ENCODE assay signal across 8 cellular contexts in genomic region chr4:48341776-48342558, GRCh38. TPM values are rescaled to one million over a fixed set of nuclear protein-coding genes. Genes with fewer than 3 reads are reported as not detected.
DNase-seq lines count a peak whose midpoint lies in the region; ATAC-seq and TF ChIP-seq lines count a peak whose summit lies in the region.

No MANE protein-coding gene starts in this region.

- under 1% methylated on average over 13 of the region's 63 CpGs for WGBS in SK-N-SH (ENCODE audit: low lambda C conversion rate)

- H3F3A ChIP-seq in SK-N-SH (replicated peaks; ENCODE audit: insufficient read depth) = peaks cover 4% of the 10 kb centered on the region

- peak overlapping the region; percentile 80 to 96 (median 93) for H3K4me2 ChIP-seq in BLaER1 treated with 17β-estradiol and CSF1 and Interleukin-3, amounts not matched to agents 10 nM and 100 nM
- H3K4me2 ChIP-seq in SK-N-SH = peak overlapping the region; percentile 91

- H3K9ac ChIP-seq in BLaER1 treated with 17β-estradiol and CSF1 and Interleukin-3, amounts not matched to agents 10 nM and 100 nM = peak overlapping the region; percentile 95 to 98 (median 97)
- peak overlapping the region; percentile 94 for H3K9ac ChIP-seq in SK-N-SH

- no peak for TF ChIP-seq EP300 in SK-N-SH (IDR thresholded peaks at IDR 0.05; ENCODE audit: borderline replicate concordance in 1 of 2, low read depth in 1 of 2, low read length in 1 of 2)

- H3K9me2 ChIP-seq in SK-N-SH = no peaks in the 10 kb centered on the region

- H3K27me3 ChIP-seq in BLaER1 treated with 17β-estradiol and CSF1 and Interleukin-3, amounts not matched to agents 10 nM and 100 nM = no peaks in the 10 kb centered on the region
- no peaks in the 10 kb centered on the region for H3K27me3 ChIP-seq in SK-N-SH (ENCODE audit: insufficient read depth)

- peaks cover 55% of the 10 kb centered on the region for H3K79me2 ChIP-seq in SK-N-SH (ENCODE audit: insufficient read depth)

- POLR2A ChIA-PET in SK-N-SH (lab: Yijun Ruan, JAX) = interaction anchor here (1.0 to 2.4 kb wide), 3 partner anchors 19 to 142 kb away, joined by 3 to 7 read pairs (median 3); partner anchors contain the start of gene SLC10A4

- H3K36me3 ChIP-seq in BLaER1 treated with 17β-estradiol and CSF1 and Interleukin-3, amounts not matched to agents 10 nM and 100 nM = peaks cover 0 to 4% (median 0%) of the 10 kb centered on the region in 11 experiments; a peak in 1 of 22 replicates
- no peaks in the 10 kb centered on the region for H3K36me3 ChIP-seq in SK-N-SH (replicated peaks in 1 of 2; ENCODE audit: control insufficient read depth in 1 of 2, insufficient read depth in 2 of 2, low read length in 1 of 2)

- CTCF ChIA-PET in SK-N-SH (lab: Yijun Ruan, JAX) = interaction anchor here (0.7 to 2.9 kb wide), 6 partner anchors 13 to 204 kb away, joined by 3 to 7 read pairs (median 4); partner anchors contain the start of gene SLC10A4

- peaks cover 27 to 54% (median 49%) of the 10 kb centered on the region in 11 experiments; a peak in 20 of 22 replicates for H4K20me1 ChIP-seq in BLaER1 treated with 17β-estradiol and CSF1 and Interleukin-3, amounts not matched to agents 10 nM and 100 nM
- peaks cover 41% of the 10 kb centered on the region for H4K20me1 ChIP-seq in SK-N-SH (ENCODE audit: insufficient read depth)

- H3K4me1 ChIP-seq in BLaER1 treated with 17β-estradiol and CSF1 and Interleukin-3, amounts not matched to agents 10 nM and 100 nM = peaks cover 33 to 75% (median 42%) of the 10 kb centered on the region in 10 experiments
- H3K4me1 ChIP-seq in SK-N-SH (ENCODE audit: control insufficient read depth in 1 of 2, insufficient read depth in 2 of 2, low read depth in 1 of 2, low read length in 1 of 2) = peaks cover 16 to 35% of the 10 kb centered on the region in 2 experiments

- no peak for TF ChIP-seq RAD21 in SK-N-SH (IDR thresholded peaks at IDR 0.05; ENCODE audit: low read length)

- peak overlapping the region; percentile 77 to 98 (median 98) for H3K4me3 ChIP-seq in BLaER1 treated with 17β-estradiol and CSF1 and Interleukin-3, amounts not matched to agents 10 nM and 100 nM
- peak overlapping the region; percentile 78 to 96 for H3K4me3 ChIP-seq in SK-N-SH (ENCODE audit: low read depth in 2 of 2, low read length in 1 of 2)

- ATAC-seq in GM19328 (IDR thresholded peaks at IDR 0.05; ENCODE audit: unreplicated experiment) = peak; percentile 16
- peak; percentile 28 for ATAC-seq in HG03432 (IDR thresholded peaks at IDR 0.05; ENCODE audit: unreplicated experiment)

- peak; percentile 62 for DNase-seq in SK-N-SH
- peak; percentile 38 for DNase-seq in hepatic stellate cell (ENCODE audit: low spot score)
- DNase-seq in retina = peak; percentile 90
- DNase-seq in OCI-M2 (lab: John Stamatoyannopoulos, UW; ENCODE audit: unreplicated experiment) = no peak

- H3K9me3 ChIP-seq in BLaER1 treated with 17β-estradiol and CSF1 and Interleukin-3, amounts not matched to agents 10 nM and 100 nM (replicated peaks in 1 of 11) = no peaks in the 10 kb centered on the region
- no peaks in the 10 kb centered on the region for H3K9me3 ChIP-seq in SK-N-SH

- peak overlapping the region; percentile 83 for H2AFZ ChIP-seq in SK-N-SH (ENCODE audit: low read depth)

- no peak for TF ChIP-seq CTCF in SK-N-SH (IDR thresholded peaks at IDR 0.05)

- peak overlapping the region; percentile 90 to 98 (median 94) for H3K27ac ChIP-seq in BLaER1 treated with 17β-estradiol and CSF1 and Interleukin-3, amounts not matched to agents 10 nM and 100 nM
- H3K27ac ChIP-seq in SK-N-SH (ENCODE audit: low read depth in 2 of 2, low read length in 1 of 2) (peak overlapping the region; percentile 93 to 95), angular gyrus (ENCODE audit: low read depth, low read length) (peak overlapping the region; percentile 87)

TF ChIP-seq in SK-N-SH, 30 proteins besides CTCF, POLR2A, EP300 and RAD21:
- TF ChIP-seq TAF1 (IDR thresholded peaks at IDR 0.05; ENCODE audit: borderline replicate concordance, low read depth, low read length) (0 out of 2 replicates have a peak, but pooled peaks have one; percentile 13), FOXM1 (IDR thresholded peaks at IDR 0.05; ENCODE audit: low read depth) (0 out of 2 replicates have a peak, but pooled peaks have one; percentile 10), CHD2 (IDR thresholded peaks at IDR 0.05; ENCODE audit: low read length, partially characterized antibody) (no peak), SIN3A (IDR thresholded peaks at IDR 0.05; ENCODE audit: borderline replicate concordance, low read depth, low read length) (peak; percentile 32; the same call in 1 of the 2 replicates), RXRA (IDR thresholded peaks at IDR 0.05; ENCODE audit: borderline replicate concordance, low read depth) (no peak), REST (IDR thresholded peaks at IDR 0.05; ENCODE audit: low read depth, low read length) (0 out of 2 replicates have a peak, but pooled peaks have one; percentile 2)

RNA-seq across cellular contexts. Expression of gene SLAIN2, which starts 0.6 kb away (rescaled TPM):
- 16.2 and 17.0 TPM in 2 replicates for polyA plus RNA-seq in SK-N-SH (2012; rRNA removed)
- polyA plus RNA-seq in SK-N-SH (2012; cell fraction: cytosol; rRNA removed) = 22.6 and 25.7 TPM in 2 replicates
- polyA plus RNA-seq in SK-N-SH (2012; cell fraction: nucleus; rRNA removed) = 11.0 and 21.0 TPM in 2 replicates
